Comparison of ENCODE assay signal across 16 cellular contexts in the genomic region with DNA sequence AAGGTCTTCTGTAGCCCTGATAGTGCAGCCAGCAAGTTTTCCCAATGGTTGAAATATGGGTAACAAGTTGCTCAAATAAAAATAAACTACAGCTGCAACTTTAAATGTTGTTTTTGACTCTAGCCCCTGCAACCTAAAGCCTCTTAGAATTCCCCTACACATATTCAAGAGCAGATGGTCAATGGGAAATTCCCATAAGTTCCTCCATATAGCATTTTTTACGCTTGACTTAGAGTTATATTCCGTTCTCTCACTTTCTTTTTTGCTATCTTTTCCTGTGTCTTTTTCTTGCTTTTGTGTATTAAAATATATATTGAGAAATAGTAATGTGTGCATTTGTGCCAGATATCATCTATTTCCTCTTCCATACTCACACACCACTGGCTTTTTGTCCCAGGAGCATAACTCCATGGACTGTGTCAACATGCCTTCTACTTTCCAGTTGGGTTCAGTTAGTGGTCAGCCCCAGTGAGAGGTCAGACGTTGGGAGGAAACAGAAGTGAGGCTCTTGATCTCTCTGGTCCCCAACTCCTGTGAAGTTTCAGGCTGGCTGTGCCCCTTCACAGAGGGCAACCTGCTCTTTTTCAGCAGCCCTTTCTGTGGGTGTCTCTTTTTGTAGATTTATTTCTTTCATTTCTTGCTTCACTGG.
DNase-seq lines count a peak whose midpoint lies in the region; ATAC-seq and TF ChIP-seq lines count a peak whose summit lies in the region.
"Had no signal": no experiment of that assay in that cellular context is flagged by ENCODE, and none has a peak within 500 bp of the region (broad histone marks: within the 10 kb centered on the region; RNA-seq: fewer than 3 reads in every experiment).

No MANE protein-coding gene starts in this region.

- H3K9me3 ChIP-seq in DOHH2 (ENCODE audit: control insufficient read depth, insufficient read depth, low read length) (no peaks in the 10 kb centered on the region), testis (no peaks in the 10 kb centered on the region)
- H3K9me3 ChIP-seq: colonic mucosa, SK-N-SH had no signal

- H3K4me1 ChIP-seq in DOHH2 (ENCODE audit: control insufficient read depth, low read length) = peaks cover 16% of the 10 kb centered on the region
- H3K4me1 ChIP-seq in testis = no peaks in the 10 kb centered on the region
- H3K4me1 ChIP-seq: colonic mucosa, parathyroid adenoma had no signal

- no peaks in the 10 kb centered on the region for H3K79me2 ChIP-seq in DOHH2 (ENCODE audit: control insufficient read depth, low read length)
- H3K79me2 ChIP-seq: parathyroid adenoma had no signal

- H3K4me3 Mint-ChIP-seq in activated T-helper 2 cell treated with anti-CD3 and anti-CD28 coated beads, Interferon-gamma antibody, Interleukin-2, Interleukin-4, amounts not matched to agents 10 μg/mL and 5 μg/mL and 100 μg/mL, durations not matched to agents 14 hours and 24 hours and 36 hours (ENCODE audit: low read depth) = no peak overlapping the region
- H3K4me3 Mint-ChIP-seq: GM23338 had no signal

- no peaks in the 10 kb centered on the region for H3K9me3 Mint-ChIP-seq in activated T-helper 2 cell treated with anti-CD3 and anti-CD28 coated beads, Interferon-gamma antibody, Interleukin-2, Interleukin-4, amounts not matched to agents 10 μg/mL and 5 μg/mL and 100 μg/mL, durations not matched to agents 14 hours and 24 hours and 36 hours
- H3K9me3 Mint-ChIP-seq: GM23338 had no signal

- H3F3A ChIP-seq in DOHH2 (ENCODE audit: control insufficient read depth, insufficient read depth) = no peaks in the 10 kb centered on the region

- WGBS in testis, 2 donors = 77 to 95% methylated on average over 3 of the region's 3 CpGs

- 0 out of 2 replicates have a peak overlapping the region, but pooled peaks have one; percentile 7 for H3K4me2 ChIP-seq in DOHH2 (ENCODE audit: low read length)
- H3K4me2 ChIP-seq: GM23338, SK-N-SH had no signal

- TF ChIP-seq POLR2A in testis (IDR thresholded peaks at IDR 0.05) = no peak

- peaks cover 11% of the 10 kb centered on the region for H3K36me3 Mint-ChIP-seq in activated T-helper 2 cell treated with anti-CD3 and anti-CD28 coated beads, Interferon-gamma antibody, Interleukin-2, Interleukin-4, amounts not matched to agents 10 μg/mL and 5 μg/mL and 100 μg/mL, durations not matched to agents 14 hours and 24 hours and 36 hours (ENCODE audit: low read depth)

- no peak overlapping the region for H3K4me3 ChIP-seq in DOHH2 (ENCODE audit: low read length)
- H3K4me3 ChIP-seq in testis = no peak overlapping the region
- H3K4me3 ChIP-seq: colonic mucosa, GM23338 had no signal

- H3K27me3 ChIP-seq in DOHH2 (ENCODE audit: control insufficient read depth, low read length) (no peaks in the 10 kb centered on the region), testis (no peaks in the 10 kb centered on the region)
- H3K27me3 ChIP-seq: colonic mucosa had no signal

- TF ChIP-seq CTCF in DOHH2 (IDR thresholded peaks at IDR 0.05; ENCODE audit: low read depth, low read length, poor library complexity, severe bottlenecking) = no peak
- no peak for TF ChIP-seq CTCF in testis (IDR thresholded peaks at IDR 0.05)

- DNase-seq in dedifferentiated amniotic fluid mesenchymal stem cell (ENCODE audit: extremely low spot score) = no peak
- no peak for DNase-seq in testis
- no peak for DNase-seq in activated T-helper 2 cell treated with anti-CD3 and anti-CD28 coated beads, Interferon-gamma antibody, Interleukin-2, Interleukin-4, amounts not matched to agents 10 μg/mL and 5 μg/mL and 100 μg/mL, durations not matched to agents 14 hours and 24 hours and 36 hours (ENCODE audit: low spot score)
- DNase-seq: activated CD4-positive, CD25-positive, alpha-beta regulatory T cell; activated T-cell treated with anti-CD3 and anti-CD28 coated beads, Interleukin-2, amount 50 U/mL, for 1 hour; colonic mucosa; mesenchymal stem cell; SK-N-SH had no signal

- intact Hi-C loops in testis (cut with DNase I; ENCODE audit: low total_unique reads) = no loop called here
- intact Hi-C loops in activated T-helper 2 cell treated with anti-CD3 and anti-CD28 coated beads, Interferon-gamma antibody, Interleukin-2, Interleukin-4, amounts not matched to agents 10 μg/mL and 5 μg/mL and 100 μg/mL, durations not matched to agents 14 hours and 24 hours and 36 hours (cut with micrococcal nuclease) = loop anchor here (5.0 to 10.0 kb wide), 2 partner anchors 151 to 377 kb away; no protein-coding TSS in a partner anchor

- no peaks in the 10 kb centered on the region for H3K9me2 ChIP-seq in DOHH2 (replicated peaks; ENCODE audit: control insufficient read depth, low read length)
- H3K9me2 ChIP-seq: SK-N-SH had no signal

- peaks cover 69% of the 10 kb centered on the region for H3K4me1 Mint-ChIP-seq in activated T-helper 2 cell treated with anti-CD3 and anti-CD28 coated beads, Interferon-gamma antibody, Interleukin-2, Interleukin-4, amounts not matched to agents 10 μg/mL and 5 μg/mL and 100 μg/mL, durations not matched to agents 14 hours and 24 hours and 36 hours (ENCODE audit: low read depth)

- H3K27ac Mint-ChIP-seq in activated T-helper 2 cell treated with anti-CD3 and anti-CD28 coated beads, Interferon-gamma antibody, Interleukin-2, Interleukin-4, amounts not matched to agents 10 μg/mL and 5 μg/mL and 100 μg/mL, durations not matched to agents 14 hours and 24 hours and 36 hours = no peak overlapping the region
- H3K27ac Mint-ChIP-seq: GM23338 had no signal

- H3K36me3 ChIP-seq in DOHH2 (ENCODE audit: control insufficient read depth, low read length) = no peaks in the 10 kb centered on the region
- H3K36me3 ChIP-seq in testis (ENCODE audit: low read depth, missing control alignments) = no peaks in the 10 kb centered on the region
- H3K36me3 ChIP-seq: colonic mucosa had no signal

- no peak overlapping the region for H3K27ac ChIP-seq in DOHH2 (ENCODE audit: low read depth, low read length)
- no peak overlapping the region for H3K27ac ChIP-seq in testis
- H3K27ac ChIP-seq: colonic mucosa, HL-60, parathyroid adenoma had no signal

- H4K20me1 ChIP-seq in DOHH2 (ENCODE audit: control insufficient read depth, insufficient read depth, low read depth, low read length) = no peaks in the 10 kb centered on the region

- H3K27me3 Mint-ChIP-seq in activated T-helper 2 cell treated with anti-CD3 and anti-CD28 coated beads, Interferon-gamma antibody, Interleukin-2, Interleukin-4, amounts not matched to agents 10 μg/mL and 5 μg/mL and 100 μg/mL, durations not matched to agents 14 hours and 24 hours and 36 hours (ENCODE audit: low read depth) = no peaks in the 10 kb centered on the region

- ATAC-seq in GM19023 (IDR thresholded peaks at IDR 0.05; ENCODE audit: unreplicated experiment) (peak; percentile 33), HG02610 (IDR thresholded peaks at IDR 0.05; ENCODE audit: unreplicated experiment) (peak; percentile 40), HG03460 (IDR thresholded peaks at IDR 0.05; ENCODE audit: unreplicated experiment) (peak; percentile 34), HG02938 (IDR thresholded peaks at IDR 0.05; ENCODE audit: unreplicated experiment) (no peak)
- ATAC-seq: GM23338 had no signal
